In genomic region chr13:25171170-25171516, GRCh38 we compare ENCODE assay signal across 1 cellular context.
TF ChIP-seq lines count a peak whose summit lies in the region.

No MANE protein-coding gene starts in this region.

TF ChIP-seq in IMR-90, 13 proteins besides CTCF, POLR2A, EP300 and RAD21 (continued from another document):
- TF ChIP-seq USF2 (IDR thresholded peaks at IDR 0.05; ENCODE audit: low read depth, low read length), result no peak
- TF ChIP-seq NFE2L2 (IDR thresholded peaks at IDR 0.05; ENCODE audit: low read depth, low read length), result no peak
- no peak for TF ChIP-seq ELK1 (IDR thresholded peaks at IDR 0.05; ENCODE audit: borderline replicate concordance, low read depth, low read length)
TF ChIP-seq in IMR-90: peak in this region for 0.
